ENCODE assay signal across 15 cellular contexts in genomic region chr16:89297870-89298545, GRCh38.
DNase-seq lines count a peak whose midpoint lies in the region; ATAC-seq and TF ChIP-seq lines count a peak whose summit lies in the region.
"Had no signal": no experiment of that assay in that cellular context is flagged by ENCODE, and none has a peak within 500 bp of the region (broad histone marks: within the 10 kb centered on the region; RNA-seq: fewer than 3 reads in every experiment).

No MANE protein-coding gene starts in this region.

- H3K27me3 Mint-ChIP-seq in activated CD4-positive, alpha-beta T cell treated with anti-CD3 and anti-CD28 coated beads for 36 hours = no peaks in the 10 kb centered on the region

- DNase-seq in activated CD4-positive, alpha-beta T cell treated with anti-CD3 and anti-CD28 coated beads for 36 hours = no peak
- no peak for DNase-seq in activated CD4-positive, alpha-beta T cell treated with anti-CD3 and anti-CD28 coated beads, Interleukin-2, amount 50 U/mL, for 4 hours
- DNase-seq in KG1 (lab: John Stamatoyannopoulos, UW) (peak; percentile 52), dermis microvascular lymphatic vessel endothelial cell (ENCODE audit: low read depth in 2 of 2) (peak; percentile 45 to 47), islet precursor cell (no peak)
- DNase-seq: activated CD4-positive, alpha-beta T cell treated with anti-CD3 and anti-CD28 coated beads for 48 hours; adrenal gland; cortex of kidney; foreskin keratinocyte; NCI-H2107; upper lobe of right lung had no signal

- intact Hi-C loops in activated CD4-positive, alpha-beta T cell treated with anti-CD3 and anti-CD28 coated beads for 36 hours (cut with DNase I, micrococcal nuclease) = no loop called here

- H3K4me1 ChIP-seq in neutrophil (ENCODE audit: control insufficient read depth in 1 of 2, insufficient read depth in 1 of 2, low read depth in 1 of 2, low read length in 1 of 2) = peaks cover 50 to 63% of the 10 kb centered on the region in 2 experiments

- peaks cover 36% of the 10 kb centered on the region for H3K4me1 Mint-ChIP-seq in activated CD4-positive, alpha-beta T cell treated with anti-CD3 and anti-CD28 coated beads for 36 hours

- H3K4me3 Mint-ChIP-seq in activated CD4-positive, alpha-beta T cell treated with anti-CD3 and anti-CD28 coated beads for 36 hours = no peak overlapping the region

- no peak for ATAC-seq in activated CD4-positive, alpha-beta T cell treated with anti-CD3 and anti-CD28 coated beads for 36 hours
- ATAC-seq in HG02840 (IDR thresholded peaks at IDR 0.05; ENCODE audit: low FRiP score, unreplicated experiment) (no peak), GM18511 (IDR thresholded peaks at IDR 0.05; ENCODE audit: unreplicated experiment) (no peak)
- ATAC-seq: foreskin keratinocyte, upper lobe of right lung had no signal

- H3K9me3 Mint-ChIP-seq in activated CD4-positive, alpha-beta T cell treated with anti-CD3 and anti-CD28 coated beads for 36 hours (ENCODE audit: low read depth) = no peaks in the 10 kb centered on the region

- CTCF ChIA-PET in activated CD4-positive, alpha-beta T cell treated with anti-CD3 and anti-CD28 coated beads for 36 hours (lab: Charles Lee) = interaction anchor here (0.7 to 1.2 kb wide), 2 partner anchors 10 to 188 kb away, joined by 3 to 5 read pairs; no protein-coding TSS in a partner anchor

- no peaks in the 10 kb centered on the region for H3K9me3 ChIP-seq in neutrophil
- H3K9me3 ChIP-seq: adrenal gland, upper lobe of right lung had no signal

- H3K27me3 ChIP-seq in neutrophil = no peaks in the 10 kb centered on the region
- H3K27me3 ChIP-seq: adrenal gland, foreskin keratinocyte, upper lobe of right lung had no signal

- peaks cover 32% of the 10 kb centered on the region for H3K36me3 ChIP-seq in neutrophil
- H3K36me3 ChIP-seq: adrenal gland had no signal

- H3K4me3 ChIP-seq in neutrophil (ENCODE audit: low read depth in 1 of 2, low read length in 1 of 2) = no peak overlapping the region
- H3K4me3 ChIP-seq: adrenal gland, smooth muscle cell, upper lobe of right lung had no signal

- peaks cover 14% of the 10 kb centered on the region for H3K36me3 Mint-ChIP-seq in activated CD4-positive, alpha-beta T cell treated with anti-CD3 and anti-CD28 coated beads for 36 hours (ENCODE audit: low read depth)

- peak overlapping the region; percentile 11 for H3K27ac Mint-ChIP-seq in activated CD4-positive, alpha-beta T cell treated with anti-CD3 and anti-CD28 coated beads for 36 hours

- no peak for TF ChIP-seq CTCF in neutrophil (IDR thresholded peaks at IDR 0.05)

- peak overlapping the region; percentile 84 for H3K27ac ChIP-seq in neutrophil
- H3K27ac ChIP-seq: foreskin keratinocyte, upper lobe of right lung had no signal

- POLR2A ChIA-PET in activated CD4-positive, alpha-beta T cell treated with anti-CD3 and anti-CD28 coated beads for 36 hours (lab: Charles Lee) = no interaction called here

Comparison
In these comparisons a context has a peak if more than half of its experiments do, and no peak if none do; other contexts are left out.
1. DNase-seq: peak in KG1 (single experiment) and dermis microvascular lymphatic vessel endothelial cell (2 of 2); none in activated CD4-positive, alpha-beta T cell treated with anti-CD3 and anti-CD28 coated beads for 36 hours (single experiment), activated CD4-positive, alpha-beta T cell treated with anti-CD3 and anti-CD28 coated beads, Interleukin-2, amount 50 U/mL, for 4 hours (0 of 2) and islet precursor cell (single experiment).